Comparison of ENCODE assay signal across 16 cellular contexts in the genomic region with DNA sequence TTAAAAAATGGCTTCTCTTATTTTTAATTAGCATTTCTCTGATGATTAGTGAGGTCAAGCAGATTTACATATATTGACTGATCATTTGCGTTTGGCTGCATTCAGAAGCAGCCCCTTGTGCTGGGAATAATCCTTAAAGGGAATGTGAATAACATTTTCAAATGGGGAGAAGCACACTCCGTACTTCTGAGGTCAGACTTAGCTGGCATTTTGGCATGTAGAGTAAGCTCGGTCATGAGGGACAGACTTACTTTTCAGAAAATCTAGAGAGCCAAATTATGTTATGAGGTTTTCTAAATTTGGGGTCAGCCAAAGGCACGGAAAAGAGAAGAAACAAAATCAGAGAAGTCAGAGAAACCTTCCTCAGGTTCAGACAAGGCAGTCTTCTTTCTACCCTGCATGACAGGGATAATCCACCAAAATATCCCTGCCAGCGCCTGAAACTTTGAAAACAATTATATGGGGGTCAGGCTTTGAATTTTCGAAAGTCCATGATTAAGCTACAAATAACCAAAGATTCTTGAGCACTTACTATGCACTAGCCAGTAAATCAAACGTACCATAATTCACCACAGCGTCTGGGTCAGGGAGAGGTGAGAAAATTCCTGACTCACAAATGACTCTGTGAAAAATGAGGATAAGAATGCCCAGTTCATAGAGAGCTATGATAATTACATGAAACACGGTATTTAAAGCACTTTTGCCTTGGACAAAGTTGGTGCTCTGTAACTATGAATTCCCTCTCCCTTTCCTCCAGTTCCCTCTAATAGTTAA. TPM values are rescaled to one million over a fixed set of nuclear protein-coding genes. Genes with fewer than 3 reads are reported as not detected.
DNase-seq lines count a peak whose midpoint lies in the region; ATAC-seq and TF ChIP-seq lines count a peak whose summit lies in the region.
"Had no signal": no experiment of that assay in that cellular context is flagged by ENCODE, and none has a peak within 500 bp of the region (broad histone marks: within the 10 kb centered on the region; RNA-seq: fewer than 3 reads in every experiment).

No MANE protein-coding gene starts in this region.

- H3K9me3 Mint-ChIP-seq in T-cell: no peaks in the 10 kb centered on the region
- H3K9me3 Mint-ChIP-seq: activated B cell treated with CpG ODN at 0.5 μM for 24 hours had no signal

- ATAC-seq in omental fat pad (ENCODE audit: low FRiP score) (peak; percentile 79), HG03457 (IDR thresholded peaks at IDR 0.05; ENCODE audit: unreplicated experiment) (no peak), T-cell (replicated peaks in 1 of 4) (no peak)

- no peak overlapping the region for H3K27ac ChIP-seq in testis
- H3K27ac ChIP-seq: BLaER1 treated with 17β-estradiol and CSF1 and Interleukin-3, amounts not matched to agents 10 nM and 100 nM; Peyer's patch had no signal

- POLR2A ChIA-PET in T-cell (lab: Charles Lee): no interaction called here

- H3K4me1 Mint-ChIP-seq in T-cell: peaks cover 12 to 15% (median 13%) of the 10 kb centered on the region in 3 donors

- no peak overlapping the region for H3K4me3 Mint-ChIP-seq in T-cell
- H3K4me3 Mint-ChIP-seq: activated B cell treated with CpG ODN at 0.5 μM for 24 hours had no signal

- intact Hi-C loops in testis (cut with DNase I; ENCODE audit: low total_unique reads): no loop called here

- no peak for TF ChIP-seq POLR2A in testis (IDR thresholded peaks at IDR 0.05)

- no peak overlapping the region for H3K4me3 ChIP-seq in choroid plexus epithelial cell (ENCODE audit: low read depth, low read length)
- H3K4me3 ChIP-seq in testis: no peak overlapping the region
- H3K4me3 ChIP-seq: BLaER1 treated with 17β-estradiol and CSF1 and Interleukin-3, amounts not matched to agents 10 nM and 100 nM; Peyer's patch had no signal

- 50 to 51% methylated on average over 9 of the region's 9 CpGs for WGBS in testis, 2 donors

- DNase-seq in Daoy (ENCODE audit: low read depth): peak; percentile 76
- DNase-seq in NCI-H526 (lab: John Stamatoyannopoulos, UW): peak; percentile 29 to 60
- peak; percentile 26 for DNase-seq in choroid plexus epithelial cell (ENCODE audit: low read depth)
- DNase-seq in omental fat pad (ENCODE audit: low spot score): no peak
- DNase-seq in testis: no peak
- no peak for DNase-seq in NCI-H774 (lab: John Stamatoyannopoulos, UW)
- DNase-seq in T-cell: no peak
- DNase-seq: activated B cell treated with CpG ODN at 0.5 μM for 24 hours, dermis blood vessel endothelial cell, DMS153, NCI-H2081, NCI-H82, Peyer's patch, T-helper 1 cell had no signal

- no peak overlapping the region for H3K27ac Mint-ChIP-seq in T-cell
- H3K27ac Mint-ChIP-seq: activated B cell treated with CpG ODN at 0.5 μM for 24 hours had no signal

- CTCF ChIA-PET in T-cell (lab: Charles Lee): interaction anchor here in 1 of 2 donors (1.0 kb wide), 1 partner anchor 8 kb away, joined by 3 read pairs; no protein-coding TSS in a partner anchor

- TF ChIP-seq CTCF in choroid plexus epithelial cell (conservative IDR thresholded peaks at IDR 0.05; ENCODE audit: low read depth, low read length) (no peak), omental fat pad (IDR thresholded peaks at IDR 0.05) (no peak), testis (IDR thresholded peaks at IDR 0.05) (no peak)

- H3K9me3 ChIP-seq in testis: no peaks in the 10 kb centered on the region
- H3K9me3 ChIP-seq: Peyer's patch had no signal

- no peaks in the 10 kb centered on the region for H3K4me1 ChIP-seq in testis
- H3K4me1 ChIP-seq: Peyer's patch had no signal

- no peaks in the 10 kb centered on the region for H3K36me3 ChIP-seq in testis (ENCODE audit: low read depth, missing control alignments)
- H3K36me3 ChIP-seq: BLaER1 treated with 17β-estradiol and CSF1 and Interleukin-3, amounts not matched to agents 10 nM and 100 nM; Peyer's patch had no signal

- peaks cover 0 to 3% of the 10 kb centered on the region in 2 donors for H3K27me3 Mint-ChIP-seq in T-cell
- H3K27me3 Mint-ChIP-seq: activated B cell treated with CpG ODN at 0.5 μM for 24 hours had no signal

- no peaks in the 10 kb centered on the region for H3K27me3 ChIP-seq in testis
- H3K27me3 ChIP-seq: BLaER1 treated with 17β-estradiol and CSF1 and Interleukin-3, amounts not matched to agents 10 nM and 100 nM; Peyer's patch had no signal

- H3K36me3 Mint-ChIP-seq in T-cell: no peaks in the 10 kb centered on the region

RNA-seq across cellular contexts. Expression of a gene that starts 44.9 kb away (rescaled TPM):
- 5.4 and 10.6 TPM in 2 replicates for total RNA-seq in Daoy (2014; rRNA removed; shearing (Covaris generic))
- total RNA-seq in omental fat pad (10 to 100 TPM in 1 of 4 donors, 1 to 10 TPM in 3; 4.5 to 18.0 (median 7.3) TPM), testis (1 to 10 TPM; 5.7 TPM), T-cell (10 to 100 TPM; 15.8 to 22.8 (median 19.3) TPM)
- 3.6 TPM for polyA plus RNA-seq in testis (ENCODE audit: insufficient read depth, low read depth, low replicate concordance)

RNA-seq across cellular contexts. Expression of a gene that starts 45.0 kb away (rescaled TPM):
- total RNA-seq in Daoy (2014; rRNA removed; shearing (Covaris generic)): 25.2 and 26.7 TPM in 2 replicates
- total RNA-seq in omental fat pad: 10 to 100 TPM in 3 of 4 donors, 1 to 10 TPM in 1; 9.7 to 14.2 (median 11.9) TPM
- total RNA-seq in testis: 10 to 100 TPM; 16.6 to 22.8 TPM
- 33.1 TPM for polyA plus RNA-seq in testis (ENCODE audit: insufficient read depth, low read depth, low replicate concordance)
- total RNA-seq in T-cell: 10 to 100 TPM; 12.2 to 19.9 (median 16.9) TPM

Comparison
In these comparisons a context has a peak if more than half of its experiments do, and no peak if none do; other contexts are left out.
1. DNase-seq: peak in Daoy (single experiment), NCI-H526 (2 of 2) and choroid plexus epithelial cell (single experiment); none in omental fat pad (single experiment), testis (single experiment), NCI-H774 (single experiment) and T-cell (0 of 34).